1 cellular context compared by ENCODE assay signal in genomic region chr5:149357370-149358293, GRCh38.
TF ChIP-seq lines count a peak whose summit lies in the region.

Gene PCYOX1L, plus strand, starts transcription at chr5:149358046. Its CDS starts 23 bp downstream, at chr5:149358069.

TF ChIP-seq in HepG2, 621 proteins besides CTCF, POLR2A, EP300 and RAD21 (continued from another document):
- TF ChIP-seq ARID5B (CRISPR knock-in tag; IDR thresholded peaks at IDR 0.05): peak; percentile 11; the same call in 1 of the 2 replicates
- TF ChIP-seq ZNF792 (CRISPR knock-in tag; IDR thresholded peaks at IDR 0.05): peak; percentile 69; the same call in 1 of the 2 replicates
- no peak for TF ChIP-seq ZNF75D (CRISPR knock-in tag; IDR thresholded peaks at IDR 0.05; ENCODE audit: borderline replicate concordance)
- no peak for TF ChIP-seq FOXA1 (IDR thresholded peaks at IDR 0.05)
- TF ChIP-seq FOXA1 (CRISPR knock-in tag; IDR thresholded peaks at IDR 0.05): no peak
- TF ChIP-seq ZBTB42 (CRISPR knock-in tag; IDR thresholded peaks at IDR 0.05): no peak
- 0 out of 2 replicates have a peak, but pooled peaks have one; percentile 40 for TF ChIP-seq BORCS8-MEF2B (CRISPR knock-in tag; IDR thresholded peaks at IDR 0.05)
- TF ChIP-seq EED (CRISPR knock-in tag; IDR thresholded peaks at IDR 0.05): peak; percentile 66; the same call in 1 of the 2 replicates
- peak; percentile 31 for TF ChIP-seq ASH2L (IDR thresholded peaks at IDR 0.05; ENCODE audit: insufficient read length, low read depth, low read length)
- peak; percentile 71; the same call in 1 of the 2 replicates for TF ChIP-seq SPEN (CRISPR knock-in tag; IDR thresholded peaks at IDR 0.05; ENCODE audit: low read depth)
